In genomic region chr19:16073481-16073880, GRCh38 we compare ENCODE assay signal across 11 cellular contexts. TPM values are rescaled to one million over a fixed set of nuclear protein-coding genes. Genes with fewer than 3 reads are reported as not detected.
DNase-seq lines count a peak whose midpoint lies in the region; ATAC-seq and TF ChIP-seq lines count a peak whose summit lies in the region.
"Had no signal": no experiment of that assay in that cellular context is flagged by ENCODE, and none has a peak within 500 bp of the region (broad histone marks: within the 10 kb centered on the region; RNA-seq: fewer than 3 reads in every experiment).

No MANE protein-coding gene starts in this region.

- no peaks in the 10 kb centered on the region for H3K27me3 ChIP-seq in upper lobe of right lung

- no peaks in the 10 kb centered on the region for H3K9me3 Mint-ChIP-seq in activated naive CD4-positive, alpha-beta T cell treated with anti-CD3 and anti-CD28 coated beads, Interleukin-2, amount 50 U/mL, for 24 hours
- no peaks in the 10 kb centered on the region for H3K9me3 Mint-ChIP-seq in activated naive CD8-positive, alpha-beta T cell treated with anti-CD3 and anti-CD28 coated beads for 36 hours
- no peaks in the 10 kb centered on the region for H3K9me3 Mint-ChIP-seq in naive B cell

- no peak for TF ChIP-seq CTCF in upper lobe of right lung (IDR thresholded peaks at IDR 0.05)

- H3K27ac ChIP-seq in upper lobe of right lung: no peak overlapping the region

- no peaks in the 10 kb centered on the region for H3K36me3 ChIP-seq in upper lobe of right lung

- H3K9me3 ChIP-seq in upper lobe of right lung: no peaks in the 10 kb centered on the region

- no peak overlapping the region for H3K4me3 ChIP-seq in upper lobe of right lung
- H3K4me3 ChIP-seq: K562 had no signal

- peaks cover 37% of the 10 kb centered on the region for H3K4me1 ChIP-seq in upper lobe of right lung

- ATAC-seq in naive B cell (ENCODE audit: low read depth in 2 of 2) (no peak), upper lobe of right lung (no peak), HG02678 (IDR thresholded peaks at IDR 0.05; ENCODE audit: unreplicated experiment) (no peak), HG02798 (IDR thresholded peaks at IDR 0.05; ENCODE audit: poor library complexity, unreplicated experiment) (no peak)
- ATAC-seq: K562 had no signal

- H3K4me1 Mint-ChIP-seq in activated naive CD4-positive, alpha-beta T cell treated with anti-CD3 and anti-CD28 coated beads, Interleukin-2, amount 50 U/mL, for 24 hours: peaks cover 51% of the 10 kb centered on the region
- peaks cover 32% of the 10 kb centered on the region for H3K4me1 Mint-ChIP-seq in activated naive CD8-positive, alpha-beta T cell treated with anti-CD3 and anti-CD28 coated beads for 36 hours
- H3K4me1 Mint-ChIP-seq in naive B cell: peaks cover 28 to 38% (median 34%) of the 10 kb centered on the region in 3 donors

- no peak overlapping the region for H3K4me3 Mint-ChIP-seq in activated naive CD4-positive, alpha-beta T cell treated with anti-CD3 and anti-CD28 coated beads, Interleukin-2, amount 50 U/mL, for 24 hours
- no peak overlapping the region for H3K4me3 Mint-ChIP-seq in activated naive CD8-positive, alpha-beta T cell treated with anti-CD3 and anti-CD28 coated beads for 36 hours
- H3K4me3 Mint-ChIP-seq in naive B cell: peak overlapping the region in 2 of 8 donors; percentile 3 to 84

- H3K27ac Mint-ChIP-seq in activated naive CD4-positive, alpha-beta T cell treated with anti-CD3 and anti-CD28 coated beads, Interleukin-2, amount 50 U/mL, for 24 hours: peak overlapping the region; percentile 78
- peak overlapping the region; percentile 72 for H3K27ac Mint-ChIP-seq in activated naive CD8-positive, alpha-beta T cell treated with anti-CD3 and anti-CD28 coated beads for 36 hours
- H3K27ac Mint-ChIP-seq in naive B cell: peak overlapping the region in 5 of 6 donors; percentile 53 to 93 (median 79)

- H3K27me3 Mint-ChIP-seq in activated naive CD4-positive, alpha-beta T cell treated with anti-CD3 and anti-CD28 coated beads, Interleukin-2, amount 50 U/mL, for 24 hours: no peaks in the 10 kb centered on the region
- H3K27me3 Mint-ChIP-seq in activated naive CD8-positive, alpha-beta T cell treated with anti-CD3 and anti-CD28 coated beads for 36 hours: no peaks in the 10 kb centered on the region
- H3K27me3 Mint-ChIP-seq in naive B cell: no peaks in the 10 kb centered on the region

- no peak for DNase-seq in activated naive CD4-positive, alpha-beta T cell (lab: John Stamatoyannopoulos, UW)
- DNase-seq in activated naive CD8-positive, alpha-beta T cell treated with anti-CD3 and anti-CD28 coated beads for 36 hours: no peak
- DNase-seq in naive B cell: no peak
- peak; percentile 52 for DNase-seq in upper lobe of right lung
- DNase-seq in DMS114 treated with DMSO at 0.1 percent for 48 hours (lab: John Stamatoyannopoulos, UW; ENCODE audit: unreplicated experiment): no peak
- DNase-seq: NCI-H2029, small intestine had no signal

- intact Hi-C loops in upper lobe of right lung (cut with DNase I): no loop called here

- H3K36me3 Mint-ChIP-seq in activated naive CD4-positive, alpha-beta T cell treated with anti-CD3 and anti-CD28 coated beads, Interleukin-2, amount 50 U/mL, for 24 hours: no peaks in the 10 kb centered on the region
- peaks cover 14% of the 10 kb centered on the region for H3K36me3 Mint-ChIP-seq in activated naive CD8-positive, alpha-beta T cell treated with anti-CD3 and anti-CD28 coated beads for 36 hours
- H3K36me3 Mint-ChIP-seq in naive B cell: no peaks in the 10 kb centered on the region

RNA-seq across cellular contexts. Expression of gene TPM4, which starts 2.8 kb away (rescaled TPM):
- 100 to 1,000 TPM; 203 to 204 TPM for total RNA-seq in activated naive CD8-positive, alpha-beta T cell treated with anti-CD3 and anti-CD28 coated beads for 36 hours
- polyA plus RNA-seq in naive B cell (ENCODE audit: low read depth in 6 of 6): 10 to 100 TPM; 53.6 to 85.7 (median 76.7) TPM
- 386 TPM for total RNA-seq in upper lobe of right lung

RNA-seq across cellular contexts. Expression of gene RAB8A, which starts 38.2 kb away (rescaled TPM):
- 100 to 1,000 TPM; 168 to 169 TPM for total RNA-seq in activated naive CD8-positive, alpha-beta T cell treated with anti-CD3 and anti-CD28 coated beads for 36 hours
- polyA plus RNA-seq in naive B cell (ENCODE audit: low read depth in 6 of 6): 100 to 1,000 TPM in 5 of 6 donors, 10 to 100 TPM in 1; 98.8 to 134 (median 112) TPM
- total RNA-seq in upper lobe of right lung: 101 TPM
